In genomic region chr6:140957334-140957733, GRCh38 we compare ENCODE assay signal across 19 cellular contexts.
DNase-seq lines count a peak whose midpoint lies in the region; ATAC-seq lines count a peak whose summit lies in the region.
"Had no signal": no experiment of that assay in that cellular context is flagged by ENCODE, and none has a peak within 500 bp of the region (broad histone marks: within the 10 kb centered on the region; RNA-seq: fewer than 3 reads in every experiment).

No MANE protein-coding gene starts in this region.

- H3K4me3 ChIP-seq in SK-N-MC: peak overlapping the region; percentile 19; the same call in 1 of the 2 replicates
- H3K4me3 ChIP-seq: breast epithelium, GM12878, spleen had no signal

- H3K27ac ChIP-seq in SK-N-MC (peak overlapping the region; percentile 82), substantia nigra (ENCODE audit: low read depth, low read length, poor library complexity, severe bottlenecking) (peak overlapping the region; percentile 39)
- H3K27ac ChIP-seq: breast epithelium, epithelial cell of prostate, HL-60, spleen had no signal

- ATAC-seq in GM18868 (IDR thresholded peaks at IDR 0.05; ENCODE audit: unreplicated experiment): no peak
- ATAC-seq in GM21723 (IDR thresholded peaks at IDR 0.05; ENCODE audit: unreplicated experiment): no peak
- ATAC-seq: GM12878, T-cell had no signal

- H3K9ac ChIP-seq in SK-N-MC (ENCODE audit: insufficient read length): no peak overlapping the region

- H3K9me3 ChIP-seq in SK-N-MC (ENCODE audit: low read depth, low read length): no peaks in the 10 kb centered on the region
- H3K9me3 ChIP-seq: breast epithelium, spleen had no signal

- no peaks in the 10 kb centered on the region for H3K36me3 ChIP-seq in SK-N-MC (ENCODE audit: insufficient read depth, low read length)
- H3K36me3 ChIP-seq: breast epithelium, spleen had no signal

- DNase-seq in NCI-H82 (lab: John Stamatoyannopoulos, UW) (peak; percentile 21), NCI-H82 treated with DMSO at 0.1 percent for 48 hours (lab: John Stamatoyannopoulos, UW; ENCODE audit: unreplicated experiment) (no peak), NCI-H146 treated with DMSO at 0.1 percent for 48 hours (lab: John Stamatoyannopoulos, UW; ENCODE audit: unreplicated experiment) (peak; percentile 96), SK-N-MC (ENCODE audit: low read depth, low spot score) (no peak), substantia nigra (lab: John Stamatoyannopoulos, UW) (no peak), NCI-H187 treated with DMSO at 0.1 percent for 48 hours (lab: John Stamatoyannopoulos, UW) (no peak)
- DNase-seq: activated CD4-positive, alpha-beta T cell treated with anti-CD3 and anti-CD28 coated beads for 48 hours; Calu3; NCI-H2227 treated with DMSO at 0.1 percent for 48 hours; nephron progenitor cell; Right ventricle myocardium superior; spleen; T-cell had no signal

Comparison
In these comparisons a context has a peak if more than half of its experiments do, and no peak if none do; other contexts are left out.
1. DNase-seq: peak in NCI-H82 (single experiment) and NCI-H146 treated with DMSO at 0.1 percent for 48 hours (single experiment); none in NCI-H82 treated with DMSO at 0.1 percent for 48 hours (single experiment), SK-N-MC (single experiment), substantia nigra (0 of 49) and NCI-H187 treated with DMSO at 0.1 percent for 48 hours (single experiment).